ENCODE assay signal across 2 cellular contexts in the genomic region with DNA sequence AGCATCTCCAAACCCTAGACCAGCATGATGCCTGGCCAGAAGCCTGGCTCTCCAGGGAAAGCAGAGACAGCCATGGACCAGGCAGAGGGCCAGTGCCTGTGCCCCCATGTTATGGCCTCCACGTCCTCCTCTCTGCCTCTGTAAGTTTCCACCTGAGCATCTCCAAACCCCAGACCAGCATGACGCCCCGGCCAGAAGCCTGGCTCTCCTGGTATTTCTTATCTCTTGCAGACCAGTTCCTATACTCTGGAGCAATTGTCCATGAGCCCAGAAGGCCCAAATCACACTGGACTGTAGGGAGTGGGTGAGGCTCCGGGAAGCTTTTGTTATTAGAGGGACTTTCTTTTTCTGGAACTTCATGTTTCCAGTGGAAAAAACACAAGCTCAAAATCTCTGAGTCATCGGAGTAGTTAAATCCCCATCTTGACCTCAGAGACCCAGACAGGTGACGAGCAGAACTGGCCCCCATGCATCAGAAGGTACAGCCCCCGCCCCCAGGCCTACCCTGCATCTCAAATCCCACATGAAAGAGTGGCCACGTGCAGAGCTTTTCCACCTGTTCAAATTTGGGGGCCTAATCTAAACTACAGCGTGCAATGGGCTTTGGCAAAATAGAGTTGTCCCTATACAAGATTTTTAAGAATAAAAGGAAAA.
TF ChIP-seq lines count a peak whose summit lies in the region.

No MANE protein-coding gene starts in this region.

TF ChIP-seq in HCT116, 20 proteins besides CTCF, POLR2A, EP300 and RAD21:
- TF ChIP-seq CBX3 (IDR thresholded peaks at IDR 0.05; ENCODE audit: low read depth) (no peak), CEBPB (IDR thresholded peaks at IDR 0.05; ENCODE audit: low read depth) (no peak), EZH2phosphoT487 (IDR thresholded peaks at IDR 0.05; ENCODE audit: borderline replicate concordance) (no peak)

TF ChIP-seq in H1, 55 proteins besides CTCF, POLR2A, EP300 and RAD21:
- TF ChIP-seq ASH2L (IDR thresholded peaks at IDR 0.05; ENCODE audit: low read length) = no peak
- no peak for TF ChIP-seq NANOG (IDR thresholded peaks at IDR 0.05; ENCODE audit: insufficient read depth, low read depth, low read length, poor library complexity, severe bottlenecking)
- TF ChIP-seq SUZ12 (IDR thresholded peaks at IDR 0.05; ENCODE audit: low read length) = no peak
- no peak for TF ChIP-seq CTBP2 (IDR thresholded peaks at IDR 0.05; ENCODE audit: borderline replicate concordance, insufficient read depth, insufficient read length, low read length)
- TF ChIP-seq JUND (IDR thresholded peaks at IDR 0.05; ENCODE audit: low read length) = no peak
- TF ChIP-seq RBBP5 (IDR thresholded peaks at IDR 0.05; ENCODE audit: borderline replicate concordance, low read depth, low read length) = no peak
- no peak for TF ChIP-seq HDAC2 (IDR thresholded peaks at IDR 0.05; ENCODE audit: borderline replicate concordance in 1 of 2, low read depth in 2 of 2, low read length in 2 of 2)
- TF ChIP-seq CHD1 (IDR thresholded peaks at IDR 0.05; ENCODE audit: low read depth, low read length) = no peak
- TF ChIP-seq HDAC6 (IDR thresholded peaks at IDR 0.05; ENCODE audit: low read depth, low read length) = no peak
- TF ChIP-seq CHD2 (IDR thresholded peaks at IDR 0.05; ENCODE audit: low read length) = no peak
- TF ChIP-seq E2F6 (IDR thresholded peaks at IDR 0.05) = no peak
- TF ChIP-seq EZH2 (IDR thresholded peaks at IDR 0.05; ENCODE audit: low read depth, low read length, severe bottlenecking) = no peak
- no peak for TF ChIP-seq GABPA (IDR thresholded peaks at IDR 0.05; ENCODE audit: borderline replicate concordance, insufficient read depth, low read length)
- no peak for TF ChIP-seq SRF (IDR thresholded peaks at IDR 0.05; ENCODE audit: low read depth, low read length)
- TF ChIP-seq KDM4A (IDR thresholded peaks at IDR 0.05; ENCODE audit: low read depth, low read length, severe bottlenecking) = no peak
- TF ChIP-seq SP2 (IDR thresholded peaks at IDR 0.05; ENCODE audit: low read length) = no peak
- no peak for TF ChIP-seq TCF12 (IDR thresholded peaks at IDR 0.05; ENCODE audit: low read depth, low read length)
- no peak for TF ChIP-seq SP1 (IDR thresholded peaks at IDR 0.05; ENCODE audit: low read depth, low read length)
- no peak for TF ChIP-seq ATF2 (IDR thresholded peaks at IDR 0.05; ENCODE audit: low read length)
- no peak for TF ChIP-seq YY1 (IDR thresholded peaks at IDR 0.05; ENCODE audit: low read depth, low read length)
